9 cellular contexts compared by ENCODE assay signal in the genomic region with DNA sequence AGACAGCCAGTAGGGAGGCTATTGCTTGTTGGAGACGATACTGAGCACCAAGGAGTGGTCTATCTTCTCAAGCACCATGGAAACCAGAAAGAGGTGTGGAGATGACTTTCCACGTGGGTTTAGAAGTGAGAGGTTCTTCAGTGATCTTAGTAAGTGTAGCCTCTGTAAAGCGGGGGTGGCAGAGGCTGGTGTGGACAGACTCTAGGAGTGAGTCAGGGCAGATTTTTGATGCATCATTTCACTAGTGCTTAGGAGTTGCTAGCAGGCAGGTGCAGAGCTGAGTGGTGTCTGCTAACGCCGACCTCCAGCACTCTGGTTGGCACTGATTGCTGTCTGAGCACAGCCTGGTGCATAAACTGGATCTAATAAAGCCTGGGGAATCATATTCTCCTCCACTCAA.
A peak's percentile ranks its signal among the peaks of the same experiment; 100 is the strongest.
DNase-seq lines count a peak whose midpoint lies in the region; ATAC-seq lines count a peak whose summit lies in the region.
"Had no signal": no experiment of that assay in that cellular context is flagged by ENCODE, and none has a peak within 500 bp of the region (broad histone marks: within the 10 kb centered on the region; RNA-seq: fewer than 3 reads in every experiment).

No MANE protein-coding gene starts in this region.

- peak; percentile 74 for DNase-seq in activated CD8-positive, alpha-beta memory T cell treated with anti-CD3 and anti-CD28 coated beads, Interleukin-2, amount 50 U/mL, for 48 hours
- peak; percentile 26 to 68 for DNase-seq in stimulated activated CD8-positive, alpha-beta memory T cell treated with anti-CD3 and anti-CD28 coated beads, Interleukin-15, amount 100 ng/mL, for 4 hours (ENCODE audit: low read depth in 2 of 2)
- DNase-seq in AML-193 (lab: John Stamatoyannopoulos, UW) (no peak), NCI-H2227 treated with DMSO at 0.1 percent for 48 hours (lab: John Stamatoyannopoulos, UW) (no peak), iPS-NIHi7 (ENCODE audit: extremely low spot score) (no peak)
- DNase-seq: H9, SHP77 treated with DMSO at 0.1 percent for 48 hours had no signal

- ATAC-seq in GM19395 (IDR thresholded peaks at IDR 0.05; ENCODE audit: unreplicated experiment) (peak; percentile 95), HG02938 (IDR thresholded peaks at IDR 0.05; ENCODE audit: unreplicated experiment) (peak; percentile 91)

Comparison
In these comparisons a context has a peak if more than half of its experiments do, and no peak if none do; other contexts are left out.
1. DNase-seq: peak in activated CD8-positive, alpha-beta memory T cell treated with anti-CD3 and anti-CD28 coated beads, Interleukin-2, amount 50 U/mL, for 48 hours (single experiment) and stimulated activated CD8-positive, alpha-beta memory T cell treated with anti-CD3 and anti-CD28 coated beads, Interleukin-15, amount 100 ng/mL, for 4 hours (2 of 2); none in AML-193 (0 of 2), NCI-H2227 treated with DMSO at 0.1 percent for 48 hours (single experiment) and iPS-NIHi7 (single experiment).